28 cellular contexts compared by ENCODE assay signal in genomic region chr6:131262060-131262459, GRCh38.
DNase-seq lines count a peak whose midpoint lies in the region; ATAC-seq, FAIRE-seq and TF ChIP-seq lines count a peak whose summit lies in the region.
"Had no signal": no experiment of that assay in that cellular context is flagged by ENCODE, and none has a peak within 500 bp of the region (broad histone marks: within the 10 kb centered on the region; RNA-seq: fewer than 3 reads in every experiment).

No MANE protein-coding gene starts in this region.

- no peak overlapping the region for H3K4me2 ChIP-seq in Karpas-422 (ENCODE audit: low read depth, low read length, poor library complexity, severe bottlenecking)

- H3K9ac ChIP-seq in Karpas-422 (ENCODE audit: low read length), result no peak overlapping the region

- DNase-seq in D721Med (ENCODE audit: insufficient read length, low spot score) (no peak), Karpas-422 (peak; percentile 42), WERI-Rb-1 (no peak), kidney epithelial cell (ENCODE audit: low read depth) (no peak), NCI-H1105 (lab: John Stamatoyannopoulos, UW) (no peak)
- DNase-seq: activated CD4-positive, alpha-beta T cell treated with anti-CD3 and anti-CD28 coated beads, Interleukin-2, amount 50 U/mL, for 48 hours; activated CD4-positive, CD25-positive, alpha-beta regulatory T cell; activated CD8-positive, alpha-beta memory T cell treated with anti-CD3 and anti-CD28 coated beads, Interleukin-2, amount 50 U/mL, for 4 hours; anterior cingulate cortex; caudate nucleus; CD8-positive, alpha-beta memory T cell; dermis blood vessel endothelial cell; DMS79 treated with DMSO at 0.1 percent for 48 hours; heart right ventricle; IMR-90; left cardiac atrium; NCI-H1694 treated with DMSO at 0.1 percent for 48 hours; NCI-H2171 treated with DMSO at 0.1 percent for 48 hours; stomach had no signal

- FAIRE-seq in D721Med (lab: Jason Lieb, UNC), result no peak
- FAIRE-seq: endothelial cell of umbilical vein, GM12891 had no signal

- H3K79me2 ChIP-seq in Karpas-422 (ENCODE audit: low read length), result no peaks in the 10 kb centered on the region

- H2AFZ ChIP-seq in Karpas-422 (ENCODE audit: low read length), result no peak overlapping the region

- H3K27ac ChIP-seq in Karpas-422 (ENCODE audit: low read length), result no peak overlapping the region
- H3K27ac ChIP-seq in WERI-Rb-1, result no peak overlapping the region
- H3K27ac ChIP-seq: heart right ventricle, stomach, tibial nerve had no signal

- TF ChIP-seq CTCF in D721Med (IDR thresholded peaks at IDR 0.05; ENCODE audit: insufficient read depth, missing control alignments) (peak; percentile 26), WERI-Rb-1 (IDR thresholded peaks at IDR 0.05; ENCODE audit: low read depth, low read length) (0 out of 2 replicates have a peak, but pooled peaks have one; percentile 10), kidney epithelial cell (IDR thresholded peaks at IDR 0.05; ENCODE audit: insufficient read depth, low read length, poor library complexity, severe bottlenecking) (peak; percentile 4)

- ATAC-seq in GM18520 (IDR thresholded peaks at IDR 0.05; ENCODE audit: unreplicated experiment), result no peak
- ATAC-seq in HG03095 (IDR thresholded peaks at IDR 0.05; ENCODE audit: unreplicated experiment), result no peak
- ATAC-seq: activated naive CD4-positive, alpha-beta T cell treated with anti-CD3 and anti-CD28 coated beads, Interleukin-2, amount 50 U/mL, for 72 hours; activated T-helper 17 cell treated with anti-CD3 and anti-CD28 coated beads, Interleukin-2, amount 50 U/mL, for 72 hours; heart right ventricle; left cardiac atrium; Right ventricle myocardium inferior had no signal

- H3K4me1 ChIP-seq in Karpas-422 (ENCODE audit: low read length), result no peaks in the 10 kb centered on the region
- H3K4me1 ChIP-seq: HAP-1, tibial nerve had no signal

- H3K36me3 ChIP-seq in Karpas-422 (ENCODE audit: insufficient read depth, low read length) (no peaks in the 10 kb centered on the region), WERI-Rb-1 (no peaks in the 10 kb centered on the region), kidney epithelial cell (ENCODE audit: control insufficient read depth, insufficient read depth, low read length) (no peaks in the 10 kb centered on the region)
- H3K36me3 ChIP-seq: HAP-1, heart right ventricle, stomach, tibial nerve had no signal

- H3K9me2 ChIP-seq in Karpas-422 (replicated peaks; ENCODE audit: insufficient read depth, low read length), result no peaks in the 10 kb centered on the region

- H3K9me3 ChIP-seq in Karpas-422 (ENCODE audit: low read length) (no peaks in the 10 kb centered on the region), WERI-Rb-1 (ENCODE audit: severe bottlenecking) (peaks cover 3% of the 10 kb centered on the region)
- H3K9me3 ChIP-seq: HAP-1, stomach, tibial nerve had no signal

- H4K20me1 ChIP-seq in Karpas-422 (ENCODE audit: insufficient read depth, low read depth, low read length), result no peaks in the 10 kb centered on the region

- H3K27me3 ChIP-seq in Karpas-422 (ENCODE audit: low read length) (no peaks in the 10 kb centered on the region), WERI-Rb-1 (ENCODE audit: insufficient read depth, low read depth, severe bottlenecking) (no peaks in the 10 kb centered on the region), kidney epithelial cell (ENCODE audit: control insufficient read depth, insufficient read depth, low read length) (no peaks in the 10 kb centered on the region)
- H3K27me3 ChIP-seq: heart right ventricle, stomach, tibial nerve had no signal

- H3K4me3 ChIP-seq in Karpas-422 (ENCODE audit: low read length), result no peak overlapping the region
- H3K4me3 ChIP-seq in WERI-Rb-1 (ENCODE audit: low read depth, low read length), result no peak overlapping the region
- no peak overlapping the region for H3K4me3 ChIP-seq in kidney epithelial cell (ENCODE audit: low read depth, low read length)
- H3K4me3 ChIP-seq: HAP-1, heart right ventricle, stomach, tibial nerve had no signal
